Comparison of ENCODE assay signal across 1 cellular context in the genomic region with DNA sequence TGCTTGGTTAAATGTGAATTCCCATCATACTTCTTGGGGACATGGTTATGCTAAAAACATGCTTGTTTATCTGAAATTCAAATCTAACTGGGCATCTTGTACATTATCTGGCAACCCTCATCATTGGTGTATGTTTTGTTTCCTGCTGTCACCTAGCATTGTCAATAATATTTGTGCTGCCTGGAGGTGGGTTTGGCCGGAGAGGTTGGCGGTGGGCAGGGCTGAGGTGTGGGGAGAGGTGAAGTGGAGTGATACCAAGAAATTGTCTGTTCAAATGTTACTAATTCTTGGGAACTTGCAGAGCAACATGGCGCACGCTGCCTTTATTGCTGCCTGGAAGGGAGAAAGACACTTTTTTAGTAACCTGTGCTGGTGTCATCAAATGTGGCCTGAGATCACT.
TF ChIP-seq lines count a peak whose summit lies in the region.

No MANE protein-coding gene starts in this region.

TF ChIP-seq in GM23338, 12 proteins besides CTCF, POLR2A, EP300 and RAD21 (continued from another document):
- TF ChIP-seq, protein P1, sequence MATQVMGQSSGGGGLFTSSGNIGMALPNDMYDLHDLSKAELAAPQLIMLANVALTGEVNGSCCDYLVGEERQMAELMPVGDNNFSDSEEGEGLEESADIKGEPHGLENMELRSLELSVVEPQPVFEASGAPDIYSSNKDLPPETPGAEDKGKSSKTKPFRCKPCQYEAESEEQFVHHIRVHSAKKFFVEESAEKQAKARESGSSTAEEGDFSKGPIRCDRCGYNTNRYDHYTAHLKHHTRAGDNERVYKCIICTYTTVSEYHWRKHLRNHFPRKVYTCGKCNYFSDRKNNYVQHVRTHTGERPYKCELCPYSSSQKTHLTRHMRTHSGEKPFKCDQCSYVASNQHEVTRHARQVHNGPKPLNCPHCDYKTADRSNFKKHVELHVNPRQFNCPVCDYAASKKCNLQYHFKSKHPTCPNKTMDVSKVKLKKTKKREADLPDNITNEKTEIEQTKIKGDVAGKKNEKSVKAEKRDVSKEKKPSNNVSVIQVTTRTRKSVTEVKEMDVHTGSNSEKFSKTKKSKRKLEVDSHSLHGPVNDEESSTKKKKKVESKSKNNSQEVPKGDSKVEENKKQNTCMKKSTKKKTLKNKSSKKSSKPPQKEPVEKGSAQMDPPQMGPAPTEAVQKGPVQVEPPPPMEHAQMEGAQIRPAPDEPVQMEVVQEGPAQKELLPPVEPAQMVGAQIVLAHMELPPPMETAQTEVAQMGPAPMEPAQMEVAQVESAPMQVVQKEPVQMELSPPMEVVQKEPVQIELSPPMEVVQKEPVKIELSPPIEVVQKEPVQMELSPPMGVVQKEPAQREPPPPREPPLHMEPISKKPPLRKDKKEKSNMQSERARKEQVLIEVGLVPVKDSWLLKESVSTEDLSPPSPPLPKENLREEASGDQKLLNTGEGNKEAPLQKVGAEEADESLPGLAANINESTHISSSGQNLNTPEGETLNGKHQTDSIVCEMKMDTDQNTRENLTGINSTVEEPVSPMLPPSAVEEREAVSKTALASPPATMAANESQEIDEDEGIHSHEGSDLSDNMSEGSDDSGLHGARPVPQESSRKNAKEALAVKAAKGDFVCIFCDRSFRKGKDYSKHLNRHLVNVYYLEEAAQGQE (IDR thresholded peaks at IDR 0.05; ENCODE audit: unreplicated experiment) = no peak
- no peak for TF ChIP-seq EZH2phosphoT487 (IDR thresholded peaks at IDR 0.05; ENCODE audit: unreplicated experiment)
